Comparison of ENCODE assay signal across 1 cellular context in genomic region chr2:7146151-7146550, GRCh38.
TF ChIP-seq lines count a peak whose summit lies in the region.

No MANE protein-coding gene starts in this region.

TF ChIP-seq in WTC11, 78 proteins besides CTCF, POLR2A, EP300 and RAD21 (continued from another document):
- TF ChIP-seq RORB (CRISPR knock-in tag; IDR thresholded peaks at IDR 0.05) = no peak
- no peak for TF ChIP-seq FOXK1 (CRISPR knock-in tag; IDR thresholded peaks at IDR 0.05)
- no peak for TF ChIP-seq TCF7 (CRISPR knock-in tag; IDR thresholded peaks at IDR 0.05; ENCODE audit: low read depth)
- TF ChIP-seq AFF4 (CRISPR knock-in tag; IDR thresholded peaks at IDR 0.05; ENCODE audit: borderline replicate concordance) = no peak
- TF ChIP-seq, protein P1, sequence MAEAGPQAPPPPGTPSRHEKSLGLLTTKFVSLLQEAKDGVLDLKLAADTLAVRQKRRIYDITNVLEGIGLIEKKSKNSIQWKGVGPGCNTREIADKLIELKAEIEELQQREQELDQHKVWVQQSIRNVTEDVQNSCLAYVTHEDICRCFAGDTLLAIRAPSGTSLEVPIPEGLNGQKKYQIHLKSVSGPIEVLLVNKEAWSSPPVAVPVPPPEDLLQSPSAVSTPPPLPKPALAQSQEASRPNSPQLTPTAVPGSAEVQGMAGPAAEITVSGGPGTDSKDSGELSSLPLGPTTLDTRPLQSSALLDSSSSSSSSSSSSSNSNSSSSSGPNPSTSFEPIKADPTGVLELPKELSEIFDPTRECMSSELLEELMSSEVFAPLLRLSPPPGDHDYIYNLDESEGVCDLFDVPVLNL (CRISPR knock-in tag; IDR thresholded peaks at IDR 0.05; ENCODE audit: borderline replicate concordance, low read depth) = no peak
- TF ChIP-seq, protein P2, sequence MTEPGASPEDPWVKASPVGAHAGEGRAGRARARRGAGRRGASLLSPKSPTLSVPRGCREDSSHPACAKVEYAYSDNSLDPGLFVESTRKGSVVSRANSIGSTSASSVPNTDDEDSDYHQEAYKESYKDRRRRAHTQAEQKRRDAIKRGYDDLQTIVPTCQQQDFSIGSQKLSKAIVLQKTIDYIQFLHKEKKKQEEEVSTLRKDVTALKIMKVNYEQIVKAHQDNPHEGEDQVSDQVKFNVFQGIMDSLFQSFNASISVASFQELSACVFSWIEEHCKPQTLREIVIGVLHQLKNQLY (CRISPR knock-in tag; IDR thresholded peaks at IDR 0.05) = no peak
- no peak for TF ChIP-seq CBFB (CRISPR knock-in tag; IDR thresholded peaks at IDR 0.05; ENCODE audit: low read depth)
